ENCODE assay signal across 9 cellular contexts in genomic region chr5:40833712-40834229, GRCh38. TPM values are rescaled to one million over a fixed set of nuclear protein-coding genes. Genes with fewer than 3 reads are reported as not detected.
DNase-seq lines count a peak whose midpoint lies in the region; ATAC-seq, FAIRE-seq and TF ChIP-seq lines count a peak whose summit lies in the region.
"Had no signal": no experiment of that assay in that cellular context is flagged by ENCODE, and none has a peak within 500 bp of the region (broad histone marks: within the 10 kb centered on the region; RNA-seq: fewer than 3 reads in every experiment).

No MANE protein-coding gene starts in this region.

- H3K36me3 ChIP-seq in cardiac muscle cell (peaks cover 51% of the 10 kb centered on the region), K562 (ENCODE audit: control insufficient read depth, insufficient read depth, low read length) (peaks cover 60% of the 10 kb centered on the region), mesenchymal stem cell (ENCODE audit: control insufficient read depth in 1 of 2, insufficient read depth in 2 of 2, low read depth in 1 of 2, low read length in 2 of 2) (peaks cover 18 to 56% of the 10 kb centered on the region in 2 experiments), uterus (no peaks in the 10 kb centered on the region), mucosa of descending colon (ENCODE audit: low read depth) (peaks cover 10% of the 10 kb centered on the region)

- POLR2A ChIA-PET in K562 (lab: Yijun Ruan, JAX), result interaction anchor here (0.6 to 13.0 kb wide), 9 partner anchors 10 to 74 kb away, joined by 3 to 125 read pairs (median 17); no protein-coding TSS in a partner anchor

- no peak overlapping the region for H3K4ac ChIP-seq in mesenchymal stem cell (ENCODE audit: low read depth in 1 of 2, low read length in 2 of 2)

- H3K27me3 ChIP-seq in cardiac muscle cell, result no peaks in the 10 kb centered on the region
- no peaks in the 10 kb centered on the region for H3K27me3 ChIP-seq in K562 (ENCODE audit: control insufficient read depth in 2 of 2, insufficient read depth in 2 of 2, low read length in 2 of 2)
- no peaks in the 10 kb centered on the region for H3K27me3 ChIP-seq in mesenchymal stem cell (ENCODE audit: control insufficient read depth in 1 of 2, insufficient read depth in 1 of 2, low read length in 2 of 2)
- H3K27me3 ChIP-seq in uterus, result no peaks in the 10 kb centered on the region

- no peak overlapping the region for H2BK12ac ChIP-seq in mesenchymal stem cell (ENCODE audit: low read length in 2 of 2)

- no peak for TF ChIP-seq EP300 in K562 (IDR thresholded peaks at IDR 0.05; ENCODE audit: low read length)

- no peak overlapping the region for H2BK15ac ChIP-seq in mesenchymal stem cell (ENCODE audit: low read depth, poor library complexity, severe bottlenecking)

- H3K9ac ChIP-seq in K562 (ENCODE audit: insufficient read depth in 1 of 2, low read depth in 2 of 2, low read length in 2 of 2) (peak overlapping the region; percentile 97 to 99), mesenchymal stem cell (ENCODE audit: low read length) (peak overlapping the region; percentile 100)

- no peak overlapping the region for H3K18ac ChIP-seq in mesenchymal stem cell (ENCODE audit: low read depth in 1 of 2, low read length in 2 of 2)

- H2AK5ac ChIP-seq in mesenchymal stem cell (ENCODE audit: low read length, severe bottlenecking), result no peak overlapping the region

- peaks cover 5% of the 10 kb centered on the region for H3K9me1 ChIP-seq in K562 (ENCODE audit: control insufficient read depth, insufficient read depth, low read length)

- no peak for ATAC-seq in Right ventricle myocardium superior (ENCODE audit: poor library complexity)
- ATAC-seq in K562, result no peak
- ATAC-seq in mucosa of descending colon, result no peak

- H3K79me2 ChIP-seq in K562 (ENCODE audit: control insufficient read depth, insufficient read depth, low read length), result peaks cover 72% of the 10 kb centered on the region

- H3K23ac ChIP-seq in mesenchymal stem cell (ENCODE audit: low read length in 2 of 2), result no peak overlapping the region

- CTCF ChIA-PET in K562 (lab: Yijun Ruan, JAX; ENCODE audit: low intra/inter-chr PET ratio), result no interaction called here

- no peak for TF ChIP-seq RAD21 in K562 (CRISPR knock-in tag; conservative IDR thresholded peaks at IDR 0.05 in 1 of 2, IDR thresholded peaks at IDR 0.05 in 1 of 2)

- H2AFZ ChIP-seq in K562 (ENCODE audit: low read depth, low read length) (no peak overlapping the region), mesenchymal stem cell (ENCODE audit: low read depth, low read length) (no peak overlapping the region)

- in situ Hi-C loops in K562 (cut with MboI), result no loop called here

- no peak overlapping the region for H4K8ac ChIP-seq in mesenchymal stem cell (ENCODE audit: low read length)

- no peak overlapping the region for H4K91ac ChIP-seq in mesenchymal stem cell (ENCODE audit: low read length)

- intact Hi-C loops in Right ventricle myocardium superior (cut with DNase I) (loop anchor here (10.0 kb wide), 1 partner anchor 79 kb away; the partner anchor contains the start of gene TTC33), K562 (cut with micrococcal nuclease) (loop anchor here (10.0 kb wide), 1 partner anchor 1409 kb away; the partner anchor contains the start of gene DAB2), uterus (cut with DNase I; ENCODE audit: low total_unique reads) (no loop called here), mucosa of descending colon (cut with DNase I, micrococcal nuclease) (no loop called here)

- under 1% methylated on average over 13 of the region's 13 CpGs for WGBS in K562 (ENCODE audit: insufficient coverage, low coverage, missing lambda C conversion rate)
- 26% methylated on average over 13 of the region's 13 CpGs for WGBS in mesenchymal stem cell

- peaks cover 4% of the 10 kb centered on the region for H3K79me1 ChIP-seq in mesenchymal stem cell (replicated peaks; ENCODE audit: low read length, poor library complexity, severe bottlenecking)

- BruUV-seq in K562 (replicated peaks; lab: Mats Ljungman, UMichigan), result no TSS peak

- peaks cover 55% of the 10 kb centered on the region for H4K20me1 ChIP-seq in K562 (replicated peaks; ENCODE audit: control insufficient read depth, insufficient read depth, low read length)

- TF ChIP-seq POLR2A in K562 (conservative IDR thresholded peaks at IDR 0.05), result no peak
- no peak for TF ChIP-seq POLR2A in uterus (IDR thresholded peaks at IDR 0.05)

- FAIRE-seq in K562 (lab: Jason Lieb, UNC), result no peak

- TF ChIP-seq CTCF in cardiac muscle cell (IDR thresholded peaks at IDR 0.05; ENCODE audit: low read depth, low read length), result no peak
- TF ChIP-seq CTCF in K562 (IDR thresholded peaks at IDR 0.05 in 2 of 3, conservative IDR thresholded peaks at IDR 0.05 in 1 of 3; ENCODE audit: insufficient read depth in 2 of 3, low read depth in 1 of 3, low read length in 3 of 3), result no peak
- no peak for TF ChIP-seq CTCF in uterus (IDR thresholded peaks at IDR 0.05)
- TF ChIP-seq CTCF in mucosa of descending colon (IDR thresholded peaks at IDR 0.05), result no peak

- H3K4me1 ChIP-seq in cardiac muscle cell (ENCODE audit: low read depth) (peaks cover 13% of the 10 kb centered on the region), K562 (replicated peaks in 1 of 2; ENCODE audit: control insufficient read depth in 2 of 2, insufficient read depth in 2 of 2, low read length in 2 of 2) (peaks cover 6 to 28% of the 10 kb centered on the region in 2 experiments; a peak in 4 of 5 replicates), mesenchymal stem cell (ENCODE audit: control insufficient read depth, insufficient read depth, low read depth, low read length) (peaks cover 6% of the 10 kb centered on the region), uterus (peaks cover 0 to 3% of the 10 kb centered on the region in 2 donors), mucosa of descending colon (ENCODE audit: low read depth) (peaks cover 9% of the 10 kb centered on the region)

- no peak overlapping the region for H2BK120ac ChIP-seq in mesenchymal stem cell (ENCODE audit: low read depth, low read length)

- DNase-seq in cardiac muscle cell (ENCODE audit: low read depth in 1 of 2, low spot score in 1 of 2), result no peak
- no peak for DNase-seq in Right ventricle myocardium superior
- DNase-seq in K562 (ENCODE audit: extremely low read depth in 1 of 4, low spot score in 3 of 4), result no peak
- no peak for DNase-seq in mesenchymal stem cell
- no peak for DNase-seq in uterus
- DNase-seq in mucosa of descending colon, result no peak
- no peak for DNase-seq in activated gamma-delta T cell treated with Interleukin-2 at 50 U/mL for 16 hours
- no peak for DNase-seq in SIG-M5 treated with dmso at 0.1 percent for 504 hours (lab: John Stamatoyannopoulos, UW; ENCODE audit: unreplicated experiment)
- DNase-seq: EL had no signal

- H3K14ac ChIP-seq in mesenchymal stem cell (ENCODE audit: low read length in 2 of 2), result no peak overlapping the region

- H3K4me3 ChIP-seq in cardiac muscle cell (peak overlapping the region; percentile 78), K562 (peak overlapping the region; percentile 78), mesenchymal stem cell (ENCODE audit: insufficient read depth in 1 of 2, low read depth in 1 of 2, low read length in 2 of 2) (peak overlapping the region; percentile 59 to 100), uterus (peak overlapping the region; percentile 55 to 80), mucosa of descending colon (no peak overlapping the region)

- H3K9me3 ChIP-seq in cardiac muscle cell (ENCODE audit: low read depth) (no peaks in the 10 kb centered on the region), K562 (replicated peaks; ENCODE audit: control insufficient read depth, insufficient read depth, low read depth, low read length) (no peaks in the 10 kb centered on the region), mesenchymal stem cell (ENCODE audit: control insufficient read depth, low read length) (no peaks in the 10 kb centered on the region), uterus (no peaks in the 10 kb centered on the region), mucosa of descending colon (no peaks in the 10 kb centered on the region)

- H3K4me2 ChIP-seq in K562 (ENCODE audit: insufficient read depth, low read length) (peak overlapping the region; percentile 99), mesenchymal stem cell (ENCODE audit: low read length, poor library complexity, severe bottlenecking) (peak overlapping the region; percentile 91)

- H3K27ac ChIP-seq in cardiac muscle cell (peak overlapping the region; percentile 88), K562 (ENCODE audit: extremely low read depth, low read depth, low read length) (peak overlapping the region; percentile 96), mesenchymal stem cell (ENCODE audit: low read length, poor library complexity, severe bottlenecking) (no peak overlapping the region), uterus (peak overlapping the region; percentile 93 to 94)

- H2BK5ac ChIP-seq in mesenchymal stem cell (ENCODE audit: low read depth, low read length, poor library complexity, severe bottlenecking), result no peak overlapping the region

RNA-seq across cellular contexts. Expression of gene RPL37, which starts 1.3 kb away (rescaled TPM):
- total RNA-seq in cardiac muscle cell (115 and 181 TPM in 2 replicates), Right ventricle myocardium superior (601 TPM), K562 (2014; rRNA removed) (5,204 and 7,963 TPM in 2 replicates), K562 (2014; rRNA removed; fragmentation: Illumina TruSeq; extraction: Trizol) (3,395 and 3,802 TPM in 2 replicates), K562 (2015; rRNA removed; fragmentation: Illumina TruSeq; extraction: Trizol) (4,310 and 4,463 TPM in 2 replicates), K562 (2021) (2,342 and 2,650 TPM in 2 replicates), uterus (1,000 to 10,000 TPM in 1 of 4 donors, 100 to 1,000 TPM in 2, 10 to 100 TPM in 1; 59.1 to 1,328 (median 776) TPM), mucosa of descending colon (100 to 1,000 TPM; 785 to 853 (median 837) TPM)
- polyA plus RNA-seq in cardiac muscle cell (473 and 553 TPM in 2 replicates), K562 (2011; rRNA removed) (6,044 and 6,139 TPM in 2 replicates), K562 (2014; fragmentation: Illumina TruSeq; extraction: Trizol) (4,091 and 6,277 TPM in 2 replicates), K562 (2014; fragmentation: Nextera tagmentation; extraction: Ambion mirVana) (1,000 to 10,000 TPM; 2,628 to 3,207 TPM), K562 (2014; rRNA removed) (4,956 and 6,483 TPM in 2 replicates)
- total RNA-seq in K562 (2011; cell fraction: chromatin; rRNA removed; ENCODE audit: low replicate concordance), result 455 and 632 TPM in 2 replicates
- 1,125 and 1,211 TPM in 2 replicates for total RNA-seq in K562 (2011; cell fraction: nucleolus; rRNA removed)
- total RNA-seq in K562 (2011; cell fraction: nucleoplasm; rRNA removed), result 1,524 and 2,774 TPM in 2 replicates
- polyA plus RNA-seq in K562 (2011; cell fraction: cytosol; rRNA removed), result 329 and 533 TPM in 2 replicates
- polyA plus RNA-seq in K562 (2011; cell fraction: nucleus; rRNA removed), result 2,322 and 3,371 TPM in 2 replicates
- polyA plus RNA-seq in K562 (2012), result 4,656 and 6,426 TPM in 2 replicates
- polyA minus RNA-seq in K562 (2011; rRNA and poly(A)+ RNA removed), result 3,539 and 4,030 TPM in 2 replicates
- polyA minus RNA-seq in K562 (2011; cell fraction: cytosol; rRNA and poly(A)+ RNA removed), result 984 and 1,025 TPM in 2 replicates
- polyA minus RNA-seq in K562 (2011; cell fraction: nucleus; rRNA and poly(A)+ RNA removed), result 350 and 581 TPM in 2 replicates
- polyA plus RNA-seq in mesenchymal stem cell (2013, experiment 1 of 2), result 5,031 TPM
- polyA plus RNA-seq in mesenchymal stem cell (2013, experiment 2 of 2), result 4,706 TPM

RNA-seq across cellular contexts. Expression of gene CARD6, which starts 7.4 kb away (rescaled TPM):
- 0.11 and 0.12 TPM in 2 replicates for total RNA-seq in cardiac muscle cell
- 0.06 and 0.32 TPM in 2 replicates for polyA plus RNA-seq in cardiac muscle cell
- 5.3 TPM for total RNA-seq in Right ventricle myocardium superior
- total RNA-seq in K562 (2011; cell fraction: chromatin; rRNA removed; ENCODE audit: low replicate concordance), result 3.9 and 8.2 TPM in 2 replicates
- total RNA-seq in K562 (2011; cell fraction: nucleolus; rRNA removed), result 3.3 and 3.8 TPM in 2 replicates
- total RNA-seq in K562 (2011; cell fraction: nucleoplasm; rRNA removed), result 4.4 and 4.8 TPM in 2 replicates
- total RNA-seq in K562 (2014; rRNA removed), result 3.5 and 3.9 TPM in 2 replicates
- total RNA-seq in K562 (2014; rRNA removed; fragmentation: Illumina TruSeq; extraction: Trizol), result 7.3 and 9.0 TPM in 2 replicates
- total RNA-seq in K562 (2015; rRNA removed; fragmentation: Illumina TruSeq; extraction: Trizol), result 6.0 and 6.3 TPM in 2 replicates
- total RNA-seq in K562 (2021), result 5.2 and 5.9 TPM in 2 replicates
- polyA plus RNA-seq in K562 (2011; rRNA removed), result 3.5 and 7.4 TPM in 2 replicates
- 2.6 and 3.0 TPM in 2 replicates for polyA plus RNA-seq in K562 (2011; cell fraction: cytosol; rRNA removed)
- polyA plus RNA-seq in K562 (2011; cell fraction: nucleus; rRNA removed), result 1.1 and 1.6 TPM in 2 replicates
- 3.7 and 5.6 TPM in 2 replicates for polyA plus RNA-seq in K562 (2012)
- 7.4 and 8.3 TPM in 2 replicates for polyA plus RNA-seq in K562 (2014; fragmentation: Illumina TruSeq; extraction: Trizol)
- 1 to 10 TPM; 3.7 to 4.1 TPM for polyA plus RNA-seq in K562 (2014; fragmentation: Nextera tagmentation; extraction: Ambion mirVana)
- 4.5 and 5.8 TPM in 2 replicates for polyA plus RNA-seq in K562 (2014; rRNA removed)
- 5.4 and 9.9 TPM in 2 replicates for polyA minus RNA-seq in K562 (2011; rRNA and poly(A)+ RNA removed)
- 2.6 and 5.0 TPM in 2 replicates for polyA minus RNA-seq in K562 (2011; cell fraction: cytosol; rRNA and poly(A)+ RNA removed)
- 1.3 and 1.6 TPM in 2 replicates for polyA minus RNA-seq in K562 (2011; cell fraction: nucleus; rRNA and poly(A)+ RNA removed)
- polyA plus RNA-seq in mesenchymal stem cell (2013, experiment 1 of 2), result 3.8 TPM
- 3.9 TPM for polyA plus RNA-seq in mesenchymal stem cell (2013, experiment 2 of 2)
- total RNA-seq in uterus, result 10 to 100 TPM in 3 of 4 donors, 1 to 10 TPM in 1; 6.2 to 12.5 (median 10.9) TPM
- 1 to 10 TPM; 1.7 to 6.3 (median 3.5) TPM for total RNA-seq in mucosa of descending colon

RNA-seq across cellular contexts. Expression of gene PRKAA1, which starts 35.6 kb away (rescaled TPM):
- total RNA-seq in cardiac muscle cell, result 21.5 and 26.1 TPM in 2 replicates
- 22.6 and 29.3 TPM in 2 replicates for polyA plus RNA-seq in cardiac muscle cell
- 29.9 TPM for total RNA-seq in Right ventricle myocardium superior
- 53.7 and 136 TPM in 2 replicates for total RNA-seq in K562 (2011; cell fraction: chromatin; rRNA removed; ENCODE audit: low replicate concordance)
- 22.5 and 33.7 TPM in 2 replicates for total RNA-seq in K562 (2011; cell fraction: nucleolus; rRNA removed)
- total RNA-seq in K562 (2011; cell fraction: nucleoplasm; rRNA removed), result 64.7 and 85.0 TPM in 2 replicates
- total RNA-seq in K562 (2014; rRNA removed), result 38.9 and 84.0 TPM in 2 replicates
- 63.8 and 83.6 TPM in 2 replicates for total RNA-seq in K562 (2014; rRNA removed; fragmentation: Illumina TruSeq; extraction: Trizol)
- 53.1 and 62.5 TPM in 2 replicates for total RNA-seq in K562 (2015; rRNA removed; fragmentation: Illumina TruSeq; extraction: Trizol)
- 47.9 and 51.4 TPM in 2 replicates for total RNA-seq in K562 (2021)
- polyA plus RNA-seq in K562 (2011; rRNA removed), result 43.7 and 45.5 TPM in 2 replicates
- polyA plus RNA-seq in K562 (2011; cell fraction: cytosol; rRNA removed), result 9.0 and 21.8 TPM in 2 replicates
- polyA plus RNA-seq in K562 (2011; cell fraction: nucleus; rRNA removed), result 54.8 and 56.8 TPM in 2 replicates
- polyA plus RNA-seq in K562 (2012), result 27.2 and 43.0 TPM in 2 replicates
- 75.2 and 76.5 TPM in 2 replicates for polyA plus RNA-seq in K562 (2014; fragmentation: Illumina TruSeq; extraction: Trizol)
- polyA plus RNA-seq in K562 (2014; fragmentation: Nextera tagmentation; extraction: Ambion mirVana), result 10 to 100 TPM; 24.5 to 37.3 TPM
- polyA plus RNA-seq in K562 (2014; rRNA removed), result 44.8 and 47.2 TPM in 2 replicates
- polyA minus RNA-seq in K562 (2011; rRNA and poly(A)+ RNA removed), result 68.4 and 94.3 TPM in 2 replicates
- polyA minus RNA-seq in K562 (2011; cell fraction: cytosol; rRNA and poly(A)+ RNA removed), result 34.6 and 34.9 TPM in 2 replicates
- 28.3 and 39.3 TPM in 2 replicates for polyA minus RNA-seq in K562 (2011; cell fraction: nucleus; rRNA and poly(A)+ RNA removed)
- polyA plus RNA-seq in mesenchymal stem cell (2013, experiment 1 of 2), result 64.0 TPM
- 64.5 TPM for polyA plus RNA-seq in mesenchymal stem cell (2013, experiment 2 of 2)
- total RNA-seq in uterus, result 100 to 1,000 TPM in 2 of 4 donors, 10 to 100 TPM in 2; 36.6 to 143 (median 97.3) TPM
- 100 to 1,000 TPM in 1 of 3 donors, 10 to 100 TPM in 2; 89.7 to 111 (median 97.9) TPM for total RNA-seq in mucosa of descending colon

Comparison
In these comparisons a context has a peak if more than half of its experiments do, and no peak if none do; other contexts are left out.
1. intact Hi-C loops: an anchor here in Right ventricle myocardium superior (10.0 kb wide) and K562 (10.0 kb wide); none called in uterus and mucosa of descending colon.